In genomic region chr14:38116895-38117294, GRCh38 we compare ENCODE assay signal across 19 cellular contexts.
A peak's percentile ranks its signal among the peaks of the same experiment; 100 is the strongest.
DNase-seq lines count a peak whose midpoint lies in the region; ATAC-seq, FAIRE-seq and TF ChIP-seq lines count a peak whose summit lies in the region.
"Had no signal": no experiment of that assay in that cellular context is flagged by ENCODE, and none has a peak within 500 bp of the region (broad histone marks: within the 10 kb centered on the region; RNA-seq: fewer than 3 reads in every experiment).

No MANE protein-coding gene starts in this region.

- H4K20me1 ChIP-seq in HepG2 (ENCODE audit: insufficient read depth, low read length) (no peaks in the 10 kb centered on the region), OCI-LY7 (ENCODE audit: insufficient read depth, low read length) (no peaks in the 10 kb centered on the region)
- H4K20me1 ChIP-seq: BLaER1 had no signal

- CTCF ChIA-PET in HepG2 (lab: Yijun Ruan, JAX; ENCODE audit: low intra/inter-chr PET ratio, low total read pairs) (no interaction called here), OCI-LY7 (lab: Charles Lee; ENCODE audit: unreplicated experiment) (no interaction called here)

- H3K79me2 ChIP-seq in HepG2 (ENCODE audit: insufficient read depth, low read length) (no peaks in the 10 kb centered on the region), OCI-LY7 (ENCODE audit: insufficient read depth, low read depth, low read length) (no peaks in the 10 kb centered on the region)

- POLR2A ChIA-PET in HepG2 (lab: Yijun Ruan, JAX) (no interaction called here), OCI-LY7 (lab: Charles Lee) (interaction anchor here (0.6 to 1.5 kb wide), 5 partner anchors 8 to 34 kb away, joined by 3 to 4 read pairs (median 3); no protein-coding TSS in a partner anchor)

- no peak for TF ChIP-seq POLR2A in HepG2 (IDR thresholded peaks at IDR 0.05; ENCODE audit: insufficient read depth in 1 of 2, low read depth in 2 of 2, low read length in 2 of 2)
- no peak for TF ChIP-seq POLR2A in right lobe of liver (IDR thresholded peaks at IDR 0.05)

- ATAC-seq in HepG2 (no peak), right lobe of liver (no peak)
- ATAC-seq: CD8-positive, alpha-beta T cell had no signal

- TF ChIP-seq EP300 in HepG2 (IDR thresholded peaks at IDR 0.05; ENCODE audit: low read depth in 2 of 2, low read length in 2 of 2): no peak
- TF ChIP-seq EP300 in HepG2 (CRISPR knock-in tag; IDR thresholded peaks at IDR 0.05; ENCODE audit: borderline replicate concordance): no peak

- no peaks in the 10 kb centered on the region for H3K4me1 ChIP-seq in HepG2 (ENCODE audit: insufficient read depth, low read length)
- H3K4me1 ChIP-seq in right lobe of liver: no peaks in the 10 kb centered on the region
- peaks cover 15% of the 10 kb centered on the region for H3K4me1 ChIP-seq in OCI-LY7 (ENCODE audit: insufficient read depth, low read length, poor library complexity, severe bottlenecking)
- H3K4me1 ChIP-seq: BLaER1, HAP-1 had no signal

- H3K27me3 ChIP-seq in HepG2 (ENCODE audit: control insufficient read depth in 1 of 2, insufficient read depth in 2 of 2, low read length in 2 of 2) (no peaks in the 10 kb centered on the region), right lobe of liver (no peaks in the 10 kb centered on the region)
- H3K27me3 ChIP-seq: BLaER1 had no signal

- H3K9me3 ChIP-seq in HepG2 (ENCODE audit: low read length) (no peaks in the 10 kb centered on the region), right lobe of liver (no peaks in the 10 kb centered on the region), OCI-LY7 (ENCODE audit: low read length) (peaks cover 65% of the 10 kb centered on the region; the same call in 1 of the 2 replicates)
- H3K9me3 ChIP-seq: HAP-1 had no signal

- H2AFZ ChIP-seq in HepG2 (ENCODE audit: low read length) (no peak overlapping the region), OCI-LY7 (ENCODE audit: low read length) (peak overlapping the region; percentile 76; the same call in 1 of the 2 replicates)

- H3K4me3 ChIP-seq in HepG2 (replicated peaks in 1 of 3; ENCODE audit: insufficient read depth in 1 of 3, low read depth in 2 of 3, low read length in 3 of 3): no peak overlapping the region
- no peak overlapping the region for H3K4me3 ChIP-seq in right lobe of liver
- H3K4me3 ChIP-seq in OCI-LY7 (ENCODE audit: low read depth, low read length, poor library complexity, severe bottlenecking): no peak overlapping the region
- no peak overlapping the region for H3K4me3 ChIP-seq in fibroblast of villous mesenchyme (ENCODE audit: low read depth, low read length)
- H3K4me3 ChIP-seq: BLaER1, HAP-1 had no signal

- TF ChIP-seq CTCF in HepG2 (CRISPR knock-in tag; IDR thresholded peaks at IDR 0.05): no peak
- no peak for TF ChIP-seq CTCF in right lobe of liver (IDR thresholded peaks at IDR 0.05)
- no peak for TF ChIP-seq CTCF in OCI-LY7 (conservative IDR thresholded peaks at IDR 0.05; ENCODE audit: low read length)
- no peak for TF ChIP-seq CTCF in fibroblast of villous mesenchyme (IDR thresholded peaks at IDR 0.05; ENCODE audit: insufficient read depth, low read depth, low read length)

- H3K27ac ChIP-seq in HepG2 (ENCODE audit: extremely low read length, insufficient read depth, low read length): no peak overlapping the region
- no peak overlapping the region for H3K27ac ChIP-seq in right lobe of liver
- no peak overlapping the region for H3K27ac ChIP-seq in OCI-LY7 (ENCODE audit: low read depth, low read length, poor library complexity, severe bottlenecking)
- H3K27ac ChIP-seq: 22Rv1, BLaER1, C4-2B had no signal

- no peak overlapping the region for H3K9ac ChIP-seq in HepG2 (ENCODE audit: insufficient read depth, low read depth, low read length)
- H3K9ac ChIP-seq: BLaER1 had no signal

- H3K9me2 ChIP-seq in OCI-LY7 (ENCODE audit: insufficient read depth, low read length): no peaks in the 10 kb centered on the region

- FAIRE-seq in HepG2 (lab: Jason Lieb, UNC): no peak
- FAIRE-seq: D721Med, G401.6, GM12892, H54 had no signal

- H3K4me2 ChIP-seq in HepG2 (ENCODE audit: low read depth, low read length): no peak overlapping the region
- H3K4me2 ChIP-seq in OCI-LY7 (ENCODE audit: low read length): no peak overlapping the region
- H3K4me2 ChIP-seq: BLaER1 had no signal

- TF ChIP-seq RAD21 in HepG2 (CRISPR knock-in tag; IDR thresholded peaks at IDR 0.05): no peak

- DNase-seq in HepG2 (ENCODE audit: low spot score) (no peak), right lobe of liver (no peak), OCI-LY7 (ENCODE audit: low spot score) (no peak), fibroblast of villous mesenchyme (ENCODE audit: low read depth) (peak; percentile 17), DMS 273 treated with DMSO at 0.1 percent for 48 hours (lab: John Stamatoyannopoulos, UW) (no peak), DMS153 treated with DMSO at 0.1 percent for 48 hours (lab: John Stamatoyannopoulos, UW; ENCODE audit: unreplicated experiment) (no peak)
- DNase-seq: CD4-positive, CD25-positive, alpha-beta regulatory T cell; CD8-positive, alpha-beta T cell; DND-41; GOT3; HFFc6 had no signal

- intact Hi-C loops in HepG2 (cut with micrococcal nuclease; ENCODE audit: unreplicated experiment) (no loop called here), right lobe of liver (cut with DNase I) (no loop called here), OCI-LY7 (cut with micrococcal nuclease; ENCODE audit: unreplicated experiment) (no loop called here)

- no peaks in the 10 kb centered on the region for H3K36me3 ChIP-seq in HepG2 (replicated peaks in 1 of 2; ENCODE audit: control insufficient read depth in 1 of 2, insufficient read depth in 2 of 2, low read length in 2 of 2)
- no peaks in the 10 kb centered on the region for H3K36me3 ChIP-seq in right lobe of liver
- peaks cover 54% of the 10 kb centered on the region for H3K36me3 ChIP-seq in OCI-LY7 (ENCODE audit: insufficient read depth, low read length)
- H3K36me3 ChIP-seq: BLaER1, HAP-1 had no signal

- in situ Hi-C loops in HepG2 (cut with HindIII; ENCODE audit: extremely low pct_ligation_motif_present, low pct_unique_long_range_greater_than_20kb): no loop called here

- no TSS peak for BruUV-seq in HepG2 (replicated peaks; lab: Mats Ljungman, UMichigan)
- BruUV-seq in OCI-LY7 (replicated peaks; lab: Mats Ljungman, UMichigan): no TSS peak

TF ChIP-seq in HepG2, 621 proteins besides CTCF, POLR2A, EP300 and RAD21:
- no peak for TF ChIP-seq ZNF225 (CRISPR knock-in tag; IDR thresholded peaks at IDR 0.05)
- peak; percentile 51; the same call in 1 of the 2 replicates for TF ChIP-seq CEBPB (IDR thresholded peaks at IDR 0.05; ENCODE audit: borderline replicate concordance, low read depth, low read length)
